16 cellular contexts compared by ENCODE assay signal in genomic region chr3:149020839-149021252, GRCh38. TPM values are rescaled to one million over a fixed set of nuclear protein-coding genes. Genes with fewer than 3 reads are reported as not detected.
A peak's percentile ranks its signal among the peaks of the same experiment; 100 is the strongest.
DNase-seq lines count a peak whose midpoint lies in the region; ATAC-seq and TF ChIP-seq lines count a peak whose summit lies in the region.
"Had no signal": no experiment of that assay in that cellular context is flagged by ENCODE, and none has a peak within 500 bp of the region (broad histone marks: within the 10 kb centered on the region; RNA-seq: fewer than 3 reads in every experiment).

No MANE protein-coding gene starts in this region.

- H4K20me1 ChIP-seq in osteoblast (ENCODE audit: insufficient read depth, low read length), result peaks cover 3% of the 10 kb centered on the region

- peaks cover 16% of the 10 kb centered on the region for H3K4me1 Mint-ChIP-seq in endodermal cell

- H3K27me3 ChIP-seq in endodermal cell (ENCODE audit: control insufficient read depth, insufficient read depth, low read length, poor library complexity, severe bottlenecking) (no peaks in the 10 kb centered on the region), osteoblast (ENCODE audit: insufficient read depth, low read length) (no peaks in the 10 kb centered on the region)
- H3K27me3 ChIP-seq: brain microvascular endothelial cell had no signal

- no peaks in the 10 kb centered on the region for H3K27me3 Mint-ChIP-seq in endodermal cell (ENCODE audit: insufficient read depth)
- H3K27me3 Mint-ChIP-seq: activated CD8-positive, alpha-beta memory T cell treated with anti-CD3 and anti-CD28 coated beads, Interleukin-2, amount 10 ng/mL, durations not matched to agents 7 days and 5 days; activated naive CD4-positive, alpha-beta T cell treated with anti-CD3 and anti-CD28 coated beads, Interleukin-2, amount 50 U/mL, for 24 hours; CD4-positive, alpha-beta T cell had no signal

- no peaks in the 10 kb centered on the region for H3K9me3 ChIP-seq in HEK293 (ENCODE audit: control insufficient read depth, insufficient read depth, low read depth, low read length)
- peaks cover 27% of the 10 kb centered on the region for H3K9me3 ChIP-seq in endodermal cell (ENCODE audit: control insufficient read depth, low read length)
- H3K9me3 ChIP-seq in osteoblast (ENCODE audit: low read depth, low read length), result no peaks in the 10 kb centered on the region

- no peak overlapping the region for H3K4me3 Mint-ChIP-seq in endodermal cell
- H3K4me3 Mint-ChIP-seq: activated CD8-positive, alpha-beta memory T cell treated with anti-CD3 and anti-CD28 coated beads, Interleukin-2, amount 10 ng/mL, durations not matched to agents 7 days and 5 days; activated naive CD4-positive, alpha-beta T cell treated with anti-CD3 and anti-CD28 coated beads, Interleukin-2, amount 50 U/mL, for 24 hours; CD4-positive, alpha-beta T cell; nephron had no signal

- H3K4me2 ChIP-seq in osteoblast (ENCODE audit: insufficient read depth, low read length), result no peak overlapping the region

- H3K9ac ChIP-seq in endodermal cell (ENCODE audit: extremely low read depth, low read length, poor library complexity, severe bottlenecking), result no peak overlapping the region

- POLR2A ChIA-PET in HEK293 (lab: Yijun Ruan, JAX), result no interaction called here

- H3K27ac ChIP-seq in HEK293 (ENCODE audit: extremely low read depth, low read depth, low read length) (no peak overlapping the region), endodermal cell (ENCODE audit: low read depth, low read length) (no peak overlapping the region), osteoblast (ENCODE audit: low read depth, low read length) (no peak overlapping the region)
- H3K27ac ChIP-seq: brain microvascular endothelial cell had no signal

- peaks cover 40% of the 10 kb centered on the region for H3K36me3 Mint-ChIP-seq in endodermal cell (ENCODE audit: low read depth)

- CTCF ChIA-PET in HEK293 (lab: Yijun Ruan, JAX), result no interaction called here

- H3K79me2 ChIP-seq in osteoblast (ENCODE audit: insufficient read depth, low read length), result peaks cover 21% of the 10 kb centered on the region

- WGBS in endodermal cell (ENCODE audit: insufficient coverage in 1 of 2, insufficient read length in 1 of 2), 2 experiments, result 86% methylated on average over 4 of the region's 4 CpGs; no CpG with 5 or more reads in 1 of the 2 experiments

- peak; percentile 60 for DNase-seq in activated naive CD4-positive, alpha-beta T cell treated with Interleukin-2 at 50 U/mL for 16 hours
- DNase-seq in activated naive CD4-positive, alpha-beta T cell treated with anti-CD3 and anti-CD28 coated beads, Interleukin-2, amount 50 U/mL, for 16 hours, result no peak
- DNase-seq in endodermal cell (peak; percentile 49), osteoblast (ENCODE audit: insufficient read length, low spot score, missing footprints) (no peak), RKO (ENCODE audit: low spot score) (no peak)
- DNase-seq in stimulated activated CD4-positive, alpha-beta T cell treated with anti-CD3 and anti-CD28 coated beads, Interleukin-1b, Interleukin-23, amount 100 ng/mL, for 48 hours, result peak; percentile 32
- DNase-seq: activated CD8-positive, alpha-beta memory T cell treated with anti-CD3 and anti-CD28 coated beads, Interleukin-2, amount 10 ng/mL, durations not matched to agents 7 days and 5 days; brain microvascular endothelial cell; CD4-positive, alpha-beta T cell; DMS79 treated with DMSO at 0.1 percent for 48 hours; NCI-H1436 treated with DMSO at 0.1 percent for 48 hours; NK-92 treated with Interleukin-12 subunit alpha and Interleukin-12 subunit beta, amount 100 ng/mL, for 24 hours had no signal

- H3K4me1 ChIP-seq in HEK293 (ENCODE audit: control insufficient read depth, insufficient read depth, low read length), result no peaks in the 10 kb centered on the region
- no peaks in the 10 kb centered on the region for H3K4me1 ChIP-seq in endodermal cell (ENCODE audit: control insufficient read depth, insufficient read depth, low read length)
- peaks cover 48% of the 10 kb centered on the region for H3K4me1 ChIP-seq in osteoblast (ENCODE audit: insufficient read depth, low read length)

- H3K27ac Mint-ChIP-seq in endodermal cell, result peak overlapping the region; percentile 75
- H3K27ac Mint-ChIP-seq: activated naive CD4-positive, alpha-beta T cell treated with anti-CD3 and anti-CD28 coated beads, Interleukin-2, amount 50 U/mL, for 24 hours; CD4-positive, alpha-beta T cell; nephron had no signal

- H3K9me3 Mint-ChIP-seq in endodermal cell, result peaks cover 23% of the 10 kb centered on the region
- H3K9me3 Mint-ChIP-seq: CD4-positive, alpha-beta T cell had no signal

- no peak overlapping the region for H2AFZ ChIP-seq in osteoblast (ENCODE audit: low read length)

- TF ChIP-seq CTCF in HEK293 (tag by site-specific recombination; IDR thresholded peaks at IDR 0.05) (no peak), endodermal cell (conservative IDR thresholded peaks at IDR 0.05) (no peak), osteoblast (IDR thresholded peaks at IDR 0.05; ENCODE audit: extremely low read depth, low read depth, low read length) (no peak)

- H3K4me3 ChIP-seq in HEK293 (ENCODE audit: low read depth, low read length), result no peak overlapping the region
- no peak overlapping the region for H3K4me3 ChIP-seq in endodermal cell (ENCODE audit: low read length)
- no peak overlapping the region for H3K4me3 ChIP-seq in osteoblast (ENCODE audit: insufficient read depth, low read length)

- ATAC-seq in HG02884 (IDR thresholded peaks at IDR 0.05; ENCODE audit: unreplicated experiment), result no peak
- ATAC-seq: activated CD8-positive, alpha-beta memory T cell treated with anti-CD3 and anti-CD28 coated beads, Interleukin-2, amount 10 ng/mL, durations not matched to agents 7 days and 5 days had no signal

- H3K36me3 ChIP-seq in HEK293 (ENCODE audit: control insufficient read depth in 2 of 2, insufficient read depth in 1 of 2, low read length in 2 of 2) (peaks cover 0 to 65% of the 10 kb centered on the region in 2 experiments; a peak in 1 of 3 replicates), endodermal cell (ENCODE audit: control insufficient read depth, insufficient read depth, low read length) (peaks cover 39% of the 10 kb centered on the region), osteoblast (ENCODE audit: insufficient read depth, low read length) (peaks cover 17% of the 10 kb centered on the region)

TF ChIP-seq in HEK293, 187 proteins besides CTCF, POLR2A, EP300 and RAD21 (continues in another document):
- TF ChIP-seq ZNF148 (tag by site-specific recombination; IDR thresholded peaks at IDR 0.05; ENCODE audit: borderline replicate concordance) (no peak), ZNF426 (tag by site-specific recombination; IDR thresholded peaks at IDR 0.05) (no peak), ZNF571 (tag by site-specific recombination; IDR thresholded peaks at IDR 0.05) (no peak), ZBTB11 (tag by site-specific recombination; conservative IDR thresholded peaks at IDR 0.05; ENCODE audit: low read depth) (no peak)

RNA-seq across cellular contexts. Expression of gene GYG1, which starts 29.5 kb away (rescaled TPM):
- total RNA-seq in endodermal cell, result 10 to 100 TPM; 22.2 to 30.6 TPM
- polyA plus RNA-seq in endodermal cell (2013, experiment 1 of 2), result 32.5 TPM
- 27.9 TPM for polyA plus RNA-seq in endodermal cell (2013, experiment 2 of 2)
- total RNA-seq in osteoblast, result 42.3 and 54.8 TPM in 2 replicates

Comparison
In these comparisons a context has a peak if more than half of its experiments do, and no peak if none do; other contexts are left out.
1. DNase-seq: peak in activated naive CD4-positive, alpha-beta T cell treated with Interleukin-2 at 50 U/mL for 16 hours (single experiment), endodermal cell (single experiment) and stimulated activated CD4-positive, alpha-beta T cell treated with anti-CD3 and anti-CD28 coated beads, Interleukin-1b, Interleukin-23, amount 100 ng/mL, for 48 hours (single experiment); none in activated naive CD4-positive, alpha-beta T cell treated with anti-CD3 and anti-CD28 coated beads, Interleukin-2, amount 50 U/mL, for 16 hours (single experiment), osteoblast (single experiment) and RKO (single experiment).